1 cellular context compared by ENCODE assay signal in genomic region chr16:25066747-25067631, GRCh38.
TF ChIP-seq lines count a peak whose summit lies in the region.

No MANE protein-coding gene starts in this region.

TF ChIP-seq in HepG2, 621 proteins besides CTCF, POLR2A, EP300 and RAD21 (continued from another document and continues in another):
- TF ChIP-seq UBTF (CRISPR knock-in tag; IDR thresholded peaks at IDR 0.05) (peak; percentile 95), U2AF2 (IDR thresholded peaks at IDR 0.05; ENCODE audit: low read depth, low read length) (no peak), PAX8 (CRISPR knock-in tag; IDR thresholded peaks at IDR 0.05; ENCODE audit: borderline replicate concordance) (no peak), SNAI1 (CRISPR knock-in tag; IDR thresholded peaks at IDR 0.05; ENCODE audit: borderline replicate concordance) (no peak), CBX5 (CRISPR knock-in tag; IDR thresholded peaks at IDR 0.05; ENCODE audit: borderline replicate concordance) (0 out of 2 replicates have a peak, but pooled peaks have one; percentile 10), ZBTB39 (CRISPR knock-in tag; IDR thresholded peaks at IDR 0.05) (no peak), ZNF605 (CRISPR knock-in tag; IDR thresholded peaks at IDR 0.05) (peak; percentile 74; the same call in 1 of the 2 replicates), SOX6 (IDR thresholded peaks at IDR 0.05) (no peak), SOX6 (CRISPR knock-in tag; IDR thresholded peaks at IDR 0.05) (no peak), NKX3-1 (CRISPR knock-in tag; IDR thresholded peaks at IDR 0.05) (0 out of 2 replicates have a peak, but pooled peaks have one; percentile 16), ZNF17 (CRISPR knock-in tag; IDR thresholded peaks at IDR 0.05) (no peak), PAXIP1 (CRISPR knock-in tag; conservative IDR thresholded peaks at IDR 0.05) (peak; percentile 23; the same call in 1 of the 2 replicates), GZF1 (CRISPR knock-in tag; IDR thresholded peaks at IDR 0.05) (0 out of 2 replicates have a peak, but pooled peaks have one; percentile 58), ZNF276 (CRISPR knock-in tag; IDR thresholded peaks at IDR 0.05; ENCODE audit: low read depth) (no peak), TBP (CRISPR knock-in tag; IDR thresholded peaks at IDR 0.05) (no peak), ZNF251 (CRISPR knock-in tag; IDR thresholded peaks at IDR 0.05) (0 out of 2 replicates have a peak, but pooled peaks have one; percentile 25), THAP11 (CRISPR knock-in tag; IDR thresholded peaks at IDR 0.05) (peak; percentile 84), PBX2 (CRISPR knock-in tag; IDR thresholded peaks at IDR 0.05) (no peak), ZNF550 (CRISPR knock-in tag; IDR thresholded peaks at IDR 0.05; ENCODE audit: borderline replicate concordance) (no peak), ZNF710 (CRISPR knock-in tag; IDR thresholded peaks at IDR 0.05; ENCODE audit: borderline replicate concordance) (no peak), SPEN (CRISPR knock-in tag; IDR thresholded peaks at IDR 0.05; ENCODE audit: low read depth) (peak; percentile 67), SNAPC5 (CRISPR knock-in tag; IDR thresholded peaks at IDR 0.05; ENCODE audit: borderline replicate concordance) (no peak), ZBTB20 (CRISPR knock-in tag; IDR thresholded peaks at IDR 0.05; ENCODE audit: borderline replicate concordance, low read depth) (no peak), ZBTB43 (CRISPR knock-in tag; conservative IDR thresholded peaks at IDR 0.05) (no peak; the same call in 1 of the 2 replicates), SAFB2 (CRISPR knock-in tag; IDR thresholded peaks at IDR 0.05; ENCODE audit: borderline replicate concordance, low read depth) (no peak), KAT8 (CRISPR knock-in tag; IDR thresholded peaks at IDR 0.05) (peak; percentile 59; the same call in 1 of the 2 replicates), SIX4 (CRISPR knock-in tag; IDR thresholded peaks at IDR 0.05) (no peak), ZNF234 (CRISPR knock-in tag; conservative IDR thresholded peaks at IDR 0.05) (0 out of 2 replicates have a peak, but pooled peaks have one; percentile 58), MLLT10 (CRISPR knock-in tag; IDR thresholded peaks at IDR 0.05) (no peak), ATF2 (CRISPR knock-in tag; IDR thresholded peaks at IDR 0.05) (peak; percentile 28; the same call in 1 of the 2 replicates), ZNF556 (CRISPR knock-in tag; IDR thresholded peaks at IDR 0.05; ENCODE audit: borderline replicate concordance) (0 out of 2 replicates have a peak, but pooled peaks have one; percentile 31), SNRNP70 (IDR thresholded peaks at IDR 0.05; ENCODE audit: low read depth, low read length) (no peak)
